28 cellular contexts compared by ENCODE assay signal in the genomic region with DNA sequence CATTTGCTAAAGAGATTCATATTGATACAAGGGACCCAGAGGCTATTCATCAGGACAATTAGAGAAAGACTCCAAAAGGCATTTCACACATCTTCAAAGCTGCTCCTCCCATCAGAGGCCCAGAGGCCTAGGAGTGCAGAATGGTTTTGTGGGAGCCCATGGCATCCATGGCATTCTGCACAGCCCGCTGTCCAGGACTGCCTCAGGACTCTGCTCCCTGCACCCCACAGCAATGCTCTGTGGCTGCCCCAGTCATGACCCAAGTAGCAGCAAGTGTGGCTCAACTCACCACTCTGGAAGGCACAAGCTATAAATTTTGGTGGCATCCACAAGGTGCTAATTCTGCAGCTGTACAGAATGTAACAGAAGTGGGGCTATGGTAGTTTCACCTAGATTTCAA. TPM values are rescaled to one million over a fixed set of nuclear protein-coding genes. Genes with fewer than 3 reads are reported as not detected.
DNase-seq lines count a peak whose midpoint lies in the region; ATAC-seq, FAIRE-seq and TF ChIP-seq lines count a peak whose summit lies in the region.
"Had no signal": no experiment of that assay in that cellular context is flagged by ENCODE, and none has a peak within 500 bp of the region (broad histone marks: within the 10 kb centered on the region; RNA-seq: fewer than 3 reads in every experiment).

No MANE protein-coding gene starts in this region.

- TF ChIP-seq CTCF in AG10803 (conservative IDR thresholded peaks at IDR 0.05; ENCODE audit: low read length) (no peak), bronchial epithelial cell (IDR thresholded peaks at IDR 0.05; ENCODE audit: insufficient read depth, low read length, severe bottlenecking) (no peak), neutrophil (IDR thresholded peaks at IDR 0.05) (no peak), foreskin fibroblast (IDR thresholded peaks at IDR 0.05; ENCODE audit: low read depth, low read length) (no peak)

- no peaks in the 10 kb centered on the region for H3K9me3 ChIP-seq in neutrophil

- H3K36me3 ChIP-seq in bronchial epithelial cell (ENCODE audit: control insufficient read depth, insufficient read depth, low read length), result no peaks in the 10 kb centered on the region
- H3K36me3 ChIP-seq in neutrophil, result no peaks in the 10 kb centered on the region

- H3K27ac ChIP-seq in neutrophil, result peak overlapping the region; percentile 96
- H3K27ac ChIP-seq: A549, C4-2B had no signal

- POLR2A ChIA-PET in HEK293T (lab: Yijun Ruan, JAX), result no interaction called here

- H3K4me3 ChIP-seq in AG10803 (ENCODE audit: low read length) (no peak overlapping the region), bronchial epithelial cell (ENCODE audit: low read depth, low read length) (no peak overlapping the region), neutrophil (ENCODE audit: low read depth in 1 of 2, low read length in 1 of 2) (no peak overlapping the region), foreskin fibroblast (ENCODE audit: low read depth in 1 of 2, low read length in 2 of 2) (no peak overlapping the region)
- H3K4me3 ChIP-seq: A549, MG63 had no signal

- H3K4me1 ChIP-seq in neutrophil (ENCODE audit: control insufficient read depth in 1 of 2, insufficient read depth in 1 of 2, low read depth in 1 of 2, low read length in 1 of 2), result peaks cover 80 to 87% of the 10 kb centered on the region in 2 experiments
- H3K4me1 ChIP-seq: A549 had no signal

- H3K27me3 ChIP-seq in bronchial epithelial cell (ENCODE audit: control insufficient read depth, insufficient read depth, low read length) (no peaks in the 10 kb centered on the region), neutrophil (no peaks in the 10 kb centered on the region)
- H3K27me3 ChIP-seq: MG63 had no signal

- ATAC-seq in HG03097 (IDR thresholded peaks at IDR 0.05; ENCODE audit: low FRiP score, unreplicated experiment) (no peak), esophagus mucosa (no peak)
- ATAC-seq: A549, HCT116, PC-3 had no signal

- peak; percentile 80 for FAIRE-seq in bronchial epithelial cell (lab: Jason Lieb, UNC)
- FAIRE-seq: A549, GM12892, GM19239 had no signal

- CTCF ChIA-PET in HEK293T (lab: Yijun Ruan, JAX), result no interaction called here

- DNase-seq in AG10803 (ENCODE audit: low read depth), result peak; percentile 49
- peak; percentile 32 for DNase-seq in EH (ENCODE audit: low read depth)
- DNase-seq in bronchial epithelial cell (ENCODE audit: low read depth), result no peak
- no peak for DNase-seq in HEK293T (ENCODE audit: extremely low spot score)
- no peak for DNase-seq in foreskin fibroblast
- DNase-seq: CD8-positive, alpha-beta memory T cell; DMS 273 treated with DMSO at 0.1 percent for 48 hours; DMS79; GF-D8; IMR-90; KG1; MG63; NCI-H2029; NCI-H446; NCI-H524 treated with DMSO at 0.1 percent for 48 hours; NCI-H774; NK-92 treated with Interleukin-12 subunit alpha and Interleukin-12 subunit beta, amount 100 ng/mL, for 24 hours; PC-3; RPMI8226; SHP77 had no signal

TF ChIP-seq in HEK293T, 16 proteins besides CTCF, POLR2A, EP300 and RAD21:
- no peak for TF ChIP-seq FOXA1 (IDR thresholded peaks at IDR 0.05)
- TF ChIP-seq HDGF (IDR thresholded peaks at IDR 0.05; ENCODE audit: borderline replicate concordance), result no peak
- no peak for TF ChIP-seq TARDBP (IDR thresholded peaks at IDR 0.05)
- no peak for TF ChIP-seq BHLHE40 (IDR thresholded peaks at IDR 0.05; ENCODE audit: borderline replicate concordance)
- no peak for TF ChIP-seq SUZ12 (IDR thresholded peaks at IDR 0.05)

RNA-seq across cellular contexts. Expression of gene ZNF438, which starts 38.5 kb away (rescaled TPM):
- total RNA-seq in bronchial epithelial cell (0.79 and 1.7 TPM in 2 replicates), esophagus mucosa (2.9 TPM)

Comparison
In these comparisons a context has a peak if more than half of its experiments do, and no peak if none do; other contexts are left out.
1. DNase-seq: peak in AG10803 (single experiment) and EH (single experiment); none in bronchial epithelial cell (single experiment), HEK293T (single experiment) and foreskin fibroblast (0 of 2).